ENCODE assay signal across 14 cellular contexts in the genomic region with DNA sequence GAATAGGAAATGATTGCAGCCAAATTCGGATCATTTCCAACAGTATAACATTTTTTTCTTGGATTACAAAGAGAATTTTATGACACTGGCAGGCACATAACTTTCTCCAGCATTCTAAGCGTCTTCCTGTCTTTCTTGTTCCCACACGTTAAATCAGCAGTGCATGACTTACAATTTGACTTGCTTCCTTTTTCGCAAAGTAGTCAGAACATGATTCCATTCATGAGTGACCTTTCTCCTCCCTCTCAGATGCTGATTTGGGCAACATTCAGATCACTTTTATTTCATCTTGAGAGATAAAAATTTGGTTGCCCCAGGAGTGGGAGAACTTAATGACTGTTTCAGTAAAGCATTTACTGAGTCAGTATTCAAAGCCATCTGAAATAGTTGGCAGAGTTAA.
DNase-seq lines count a peak whose midpoint lies in the region; ATAC-seq and TF ChIP-seq lines count a peak whose summit lies in the region.
"Had no signal": no experiment of that assay in that cellular context is flagged by ENCODE, and none has a peak within 500 bp of the region (broad histone marks: within the 10 kb centered on the region; RNA-seq: fewer than 3 reads in every experiment).

No MANE protein-coding gene starts in this region.

- ATAC-seq in GM21515 (IDR thresholded peaks at IDR 0.05; ENCODE audit: unreplicated experiment): peak; percentile 65
- peak; percentile 68 for ATAC-seq in RWPE2 (ENCODE audit: low read depth)
- ATAC-seq: activated CD4-positive, alpha-beta T cell treated with anti-CD3 and anti-CD28 coated beads for 36 hours; HepG2; left lung; Panc1 had no signal

- H3K36me3 ChIP-seq in RWPE2 (ENCODE audit: low read depth): no peaks in the 10 kb centered on the region
- no peaks in the 10 kb centered on the region for H3K36me3 ChIP-seq in suprapubic skin
- H3K36me3 ChIP-seq: left lung had no signal

- H3K4me3 ChIP-seq in RWPE2 (ENCODE audit: severe bottlenecking) (no peak overlapping the region), fibroblast of villous mesenchyme (ENCODE audit: low read depth, low read length) (no peak overlapping the region), suprapubic skin (no peak overlapping the region)
- H3K4me3 ChIP-seq: left lung had no signal

- H3K9me3 ChIP-seq in RWPE2 (ENCODE audit: severe bottlenecking): no peaks in the 10 kb centered on the region
- H3K9me3 ChIP-seq in suprapubic skin: no peaks in the 10 kb centered on the region
- H3K9me3 ChIP-seq: left lung had no signal

- TF ChIP-seq CTCF in RWPE2 (IDR thresholded peaks at IDR 0.05; ENCODE audit: poor library complexity, severe bottlenecking) (no peak), fibroblast of villous mesenchyme (IDR thresholded peaks at IDR 0.05; ENCODE audit: insufficient read depth, low read depth, low read length) (no peak), suprapubic skin (IDR thresholded peaks at IDR 0.05) (no peak)

- WGBS in suprapubic skin: 7% methylated on average over 4 of the region's 4 CpGs

- H3K27me3 ChIP-seq in RWPE2 (ENCODE audit: insufficient read depth, poor library complexity, severe bottlenecking) (no peaks in the 10 kb centered on the region), suprapubic skin (no peaks in the 10 kb centered on the region)
- H3K27me3 ChIP-seq: left lung had no signal

- DNase-seq in RWPE2 (ENCODE audit: low spot score) (no peak), fibroblast of villous mesenchyme (ENCODE audit: low read depth) (peak; percentile 38), suprapubic skin (ENCODE audit: low spot score in 2 of 2) (no peak), cerebellum (ENCODE audit: low spot score) (no peak), DMS53 (lab: John Stamatoyannopoulos, UW) (no peak), Ammon's horn (ENCODE audit: low spot score) (no peak)
- DNase-seq: activated CD4-positive, alpha-beta T cell treated with anti-CD3 and anti-CD28 coated beads for 36 hours; DND-41; effector memory CD4-positive, alpha-beta T cell; left lung; retina had no signal

- TF ChIP-seq POLR2A in suprapubic skin (IDR thresholded peaks at IDR 0.05): no peak

- TF ChIP-seq EP300 in suprapubic skin (IDR thresholded peaks at IDR 0.05): no peak

- H3K4me1 ChIP-seq in RWPE2 (ENCODE audit: insufficient read depth, poor library complexity, severe bottlenecking) (peaks cover 43% of the 10 kb centered on the region), suprapubic skin (peaks cover 17% of the 10 kb centered on the region)

- peak overlapping the region; percentile 94 for H3K27ac ChIP-seq in RWPE2 (ENCODE audit: poor library complexity, severe bottlenecking)
- H3K27ac ChIP-seq in suprapubic skin: peak overlapping the region; percentile 42
